In genomic region chr16:84014570-84015327, GRCh38 we compare ENCODE assay signal across 28 cellular contexts. TPM values are rescaled to one million over a fixed set of nuclear protein-coding genes. Genes with fewer than 3 reads are reported as not detected.
A peak's percentile ranks its signal among the peaks of the same experiment; 100 is the strongest.
DNase-seq lines count a peak whose midpoint lies in the region; ATAC-seq, FAIRE-seq and TF ChIP-seq lines count a peak whose summit lies in the region.
"Had no signal": no experiment of that assay in that cellular context is flagged by ENCODE, and none has a peak within 500 bp of the region (broad histone marks: within the 10 kb centered on the region; RNA-seq: fewer than 3 reads in every experiment).

No MANE protein-coding gene starts in this region.

- H3K27me3 Mint-ChIP-seq in natural killer cell (ENCODE audit: low read depth in 2 of 2): no peaks in the 10 kb centered on the region
- H3K27me3 Mint-ChIP-seq in natural killer cell treated with Interleukin-12 subunit alpha and Interleukin-12 subunit beta and Interleukin-15 and Interleukin-18, amount 100 ng/mL, for 72 hours: no peaks in the 10 kb centered on the region
- H3K27me3 Mint-ChIP-seq in stimulated activated naive B cell treated with anti-CD40 and anti-IgM and Interleukin-4, amounts not matched to agents 10 μg/mL and 1 μg/mL and 100 μg/mL, for 72 hours: peaks cover 16 to 34% of the 10 kb centered on the region in 2 donors

- H4K20me1 ChIP-seq in Karpas-422 (ENCODE audit: insufficient read depth, low read depth, low read length): no peaks in the 10 kb centered on the region
- H4K20me1 ChIP-seq in H1 (replicated peaks in 1 of 2; ENCODE audit: control insufficient read depth in 1 of 2, insufficient read depth in 2 of 2, low read length in 2 of 2): no peaks in the 10 kb centered on the region

- TF ChIP-seq CTCF in natural killer cell (IDR thresholded peaks at IDR 0.05) (no peak), H1 (IDR thresholded peaks at IDR 0.05; ENCODE audit: control extremely low read depth in 1 of 3, insufficient read depth in 1 of 3, low read depth in 1 of 3, low read length in 3 of 3) (no peak), ovary (IDR thresholded peaks at IDR 0.05) (no peak), upper lobe of left lung (IDR thresholded peaks at IDR 0.05) (no peak)

- POLR2A ChIA-PET in H1 (lab: Charles Lee; ENCODE audit: partially characterized antibody): interaction anchor here (1.2 to 1.6 kb wide), 3 partner anchors 19 to 61 kb away, joined by 3 to 4 read pairs (median 3); no protein-coding TSS in a partner anchor

- 0 out of 2 replicates have a peak overlapping the region, but pooled peaks have one; percentile 38 for H3K18ac ChIP-seq in H1 (ENCODE audit: extremely low read depth, low read length)

- H2BK12ac ChIP-seq in H1 (ENCODE audit: low read depth, low read length): no peak overlapping the region

- H3K4me3 ChIP-seq in Karpas-422 (ENCODE audit: low read length): no peak overlapping the region
- peak overlapping the region in 1 of 4 experiments; percentile 26; a peak in 1 of 8 replicates for H3K4me3 ChIP-seq in H1 (ENCODE audit: extremely low read depth in 1 of 4, insufficient read depth in 2 of 4, low read depth in 3 of 4, low read length in 4 of 4)
- no peak overlapping the region for H3K4me3 ChIP-seq in ovary
- no peak overlapping the region for H3K4me3 ChIP-seq in upper lobe of left lung
- H3K4me3 ChIP-seq: ascending aorta had no signal

- H3K9ac ChIP-seq in Karpas-422 (ENCODE audit: low read length) (no peak overlapping the region), H1 (replicated peaks in 1 of 4; ENCODE audit: extremely low read depth in 1 of 4, low read depth in 3 of 4, low read length in 3 of 4) (no peak overlapping the region)

- no peak for FAIRE-seq in H1 (lab: Jason Lieb, UNC)
- FAIRE-seq: A204.1, HTR-8/SVneo had no signal

- DNase-seq in natural killer cell (no peak), Karpas-422 (no peak), H1 (ENCODE audit: low read depth in 1 of 2, low spot score in 2 of 2) (no peak), ovary (no peak), upper lobe of left lung (no peak)
- no peak for DNase-seq in natural killer cell treated with Interleukin-12 subunit alpha and Interleukin-12 subunit beta and Interleukin-15 and Interleukin-18, amount 100 ng/mL, for 72 hours (ENCODE audit: low spot score)
- no peak for DNase-seq in stimulated activated naive B cell treated with anti-CD40 and anti-IgM and Interleukin-4, amounts not matched to agents 10 μg/mL and 1 μg/mL and 100 μg/mL, for 72 hours
- no peak for DNase-seq in activated CD4-positive, alpha-beta T cell treated with anti-CD3 and anti-CD28 coated beads, Interleukin-2, amount 50 U/mL, for 48 hours
- DNase-seq: AML-193, cortex of kidney, NCI-H510A treated with DMSO at 0.1 percent for 48 hours had no signal

- no peak overlapping the region for H3K23ac ChIP-seq in H1 (ENCODE audit: insufficient read length)

- no peak overlapping the region for H4K91ac ChIP-seq in H1 (replicated peaks; ENCODE audit: insufficient read length, low read length)

- no peak for TF ChIP-seq POLR2A in H1 (IDR thresholded peaks at IDR 0.05; ENCODE audit: control extremely low read depth in 1 of 2, low read depth in 2 of 2, low read length in 2 of 2)
- TF ChIP-seq POLR2A in ovary (IDR thresholded peaks at IDR 0.05): no peak
- no peak for TF ChIP-seq POLR2A in upper lobe of left lung (IDR thresholded peaks at IDR 0.05)

- H4K5ac ChIP-seq in H1 (ENCODE audit: insufficient read length, low read depth, low read length): no peak overlapping the region

- H3K36me3 Mint-ChIP-seq in natural killer cell: no peaks in the 10 kb centered on the region
- no peaks in the 10 kb centered on the region for H3K36me3 Mint-ChIP-seq in natural killer cell treated with Interleukin-12 subunit alpha and Interleukin-12 subunit beta and Interleukin-15 and Interleukin-18, amount 100 ng/mL, for 72 hours
- H3K36me3 Mint-ChIP-seq in stimulated activated naive B cell treated with anti-CD40 and anti-IgM and Interleukin-4, amounts not matched to agents 10 μg/mL and 1 μg/mL and 100 μg/mL, for 72 hours: no peaks in the 10 kb centered on the region
- H3K36me3 Mint-ChIP-seq: CD8-positive, alpha-beta T cell; mesothelial cell of epicardium; naive thymus-derived CD4-positive, alpha-beta T cell had no signal

- WGBS in H1 (ENCODE audit: extremely low coverage in 1 of 2, insufficient coverage in 1 of 2, insufficient read length in 1 of 2, insufficient replicate concordance in 2 of 2, low coverage in 1 of 2, low lambda C conversion rate in 2 of 2, missing lambda C conversion rate in 1 of 2), 2 experiments: 82% methylated on average over 14 of the region's 14 CpGs; no CpG with 5 or more reads in 1 of the 2 experiments
- 68 to 72% (median 70%) methylated on average over 14 of the region's 14 CpGs for WGBS in ovary, 3 donors
- 67 to 79% methylated on average over 14 of the region's 14 CpGs for WGBS in upper lobe of left lung, 2 donors

- H2BK15ac ChIP-seq in H1 (ENCODE audit: low read length): 0 out of 2 replicates have a peak overlapping the region, but pooled peaks have one; percentile 40

- H3K27me3 ChIP-seq in Karpas-422 (ENCODE audit: low read length) (no peaks in the 10 kb centered on the region), H1 (replicated peaks in 1 of 4; ENCODE audit: control insufficient read depth in 3 of 4, extremely low read depth in 1 of 4, insufficient read depth in 3 of 4, low read length in 3 of 4) (no peaks in the 10 kb centered on the region), ovary (no peaks in the 10 kb centered on the region), upper lobe of left lung (no peaks in the 10 kb centered on the region)
- H3K27me3 ChIP-seq: ascending aorta had no signal

- no peaks in the 10 kb centered on the region for H3K9me2 ChIP-seq in Karpas-422 (replicated peaks; ENCODE audit: insufficient read depth, low read length)

- no peak for TF ChIP-seq EP300 in H1 (IDR thresholded peaks at IDR 0.05; ENCODE audit: borderline replicate concordance in 1 of 2, low read depth in 2 of 2, low read length in 2 of 2)
- no peak for TF ChIP-seq EP300 in ovary (IDR thresholded peaks at IDR 0.05)
- no peak for TF ChIP-seq EP300 in upper lobe of left lung (IDR thresholded peaks at IDR 0.05)

- H3K9me3 Mint-ChIP-seq in natural killer cell: no peaks in the 10 kb centered on the region
- H3K9me3 Mint-ChIP-seq in natural killer cell treated with Interleukin-12 subunit alpha and Interleukin-12 subunit beta and Interleukin-15 and Interleukin-18, amount 100 ng/mL, for 72 hours: peaks cover 3% of the 10 kb centered on the region
- peaks cover 4 to 16% of the 10 kb centered on the region in 2 donors for H3K9me3 Mint-ChIP-seq in stimulated activated naive B cell treated with anti-CD40 and anti-IgM and Interleukin-4, amounts not matched to agents 10 μg/mL and 1 μg/mL and 100 μg/mL, for 72 hours
- H3K9me3 Mint-ChIP-seq: activated T-helper 2 cell treated with anti-CD3 and anti-CD28 coated beads, Interferon-gamma antibody, Interleukin-2, Interleukin-4, amounts not matched to agents 10 μg/mL and 5 μg/mL and 100 μg/mL, durations not matched to agents 14 hours and 24 hours and 36 hours; CD8-positive, alpha-beta T cell had no signal

- H4K8ac ChIP-seq in H1 (ENCODE audit: extremely low read depth, insufficient read depth, low read length): peak overlapping the region; percentile 45; the same call in 1 of the 2 replicates

- no peaks in the 10 kb centered on the region for H3K23me2 ChIP-seq in H1 (ENCODE audit: low read depth, low read length)

- ATAC-seq in natural killer cell (no peak), upper lobe of left lung (ENCODE audit: low FRiP score in 2 of 2) (no peak)
- ATAC-seq in natural killer cell treated with Interleukin-12 subunit alpha and Interleukin-12 subunit beta and Interleukin-15 and Interleukin-18, amount 100 ng/mL, for 72 hours: no peak
- ATAC-seq in stimulated activated naive B cell treated with anti-CD40 and anti-IgM and Interleukin-4, amounts not matched to agents 10 μg/mL and 1 μg/mL and 100 μg/mL, for 72 hours (replicated peaks): no peak

- H2BK120ac ChIP-seq in H1 (replicated peaks; ENCODE audit: low read depth, low read length): no peak overlapping the region

- intact Hi-C loops in natural killer cell (cut with micrococcal nuclease) (no loop called here), ovary (cut with DNase I) (no loop called here)

- H3K9me3 ChIP-seq in Karpas-422 (ENCODE audit: low read length) (no peaks in the 10 kb centered on the region), H1 (ENCODE audit: insufficient read depth in 2 of 2, low read depth in 1 of 2, low read length in 1 of 2) (no peaks in the 10 kb centered on the region; a peak in 1 of 4 replicates), ovary (no peaks in the 10 kb centered on the region), upper lobe of left lung (peaks cover 0 to 7% (median 0%) of the 10 kb centered on the region in 4 donors)

- H3K79me2 ChIP-seq in Karpas-422 (ENCODE audit: low read length) (no peaks in the 10 kb centered on the region), H1 (ENCODE audit: control insufficient read depth in 1 of 2, insufficient read depth in 2 of 2, low read length in 2 of 2) (no peaks in the 10 kb centered on the region)

- H3K27ac ChIP-seq in Karpas-422 (ENCODE audit: low read length) (no peak overlapping the region), H1 (ENCODE audit: low read depth, low read length) (no peak overlapping the region), ovary (no peak overlapping the region), upper lobe of left lung (no peak overlapping the region)
- H3K27ac ChIP-seq: ascending aorta had no signal

- peaks cover 10% of the 10 kb centered on the region in 2 donors for H3K4me1 Mint-ChIP-seq in natural killer cell
- peaks cover 4 to 6% of the 10 kb centered on the region in 2 donors for H3K4me1 Mint-ChIP-seq in natural killer cell treated with Interleukin-12 subunit alpha and Interleukin-12 subunit beta and Interleukin-15 and Interleukin-18, amount 100 ng/mL, for 72 hours (ENCODE audit: low read depth in 2 of 2)
- peaks cover 8 to 12% of the 10 kb centered on the region in 2 donors for H3K4me1 Mint-ChIP-seq in stimulated activated naive B cell treated with anti-CD40 and anti-IgM and Interleukin-4, amounts not matched to agents 10 μg/mL and 1 μg/mL and 100 μg/mL, for 72 hours
- H3K4me1 Mint-ChIP-seq: mesothelial cell of epicardium had no signal

- no peak overlapping the region for H2BK5ac ChIP-seq in H1 (ENCODE audit: low read depth, low read length)

- H3K14ac ChIP-seq in H1 (ENCODE audit: insufficient read length): no peak overlapping the region

- no peak overlapping the region for H3K4ac ChIP-seq in H1 (replicated peaks; ENCODE audit: insufficient read length, low read depth, low read length)

- CTCF ChIA-PET in H1 (lab: Charles Lee; ENCODE audit: partially characterized antibody): interaction anchor here (0.6 to 2.8 kb wide), 13 partner anchors 8 to 61 kb away, joined by 3 to 12 read pairs (median 4); no protein-coding TSS in a partner anchor

- H3K79me1 ChIP-seq in H1 (ENCODE audit: low read depth, low read length): no peaks in the 10 kb centered on the region

- H2AFZ ChIP-seq in Karpas-422 (ENCODE audit: low read length) (no peak overlapping the region), H1 (ENCODE audit: low read length) (no peak overlapping the region)

- peak overlapping the region; percentile 9 for H3K4me3 Mint-ChIP-seq in natural killer cell
- no peak overlapping the region for H3K4me3 Mint-ChIP-seq in natural killer cell treated with Interleukin-12 subunit alpha and Interleukin-12 subunit beta and Interleukin-15 and Interleukin-18, amount 100 ng/mL, for 72 hours
- no peak overlapping the region for H3K4me3 Mint-ChIP-seq in stimulated activated naive B cell treated with anti-CD40 and anti-IgM and Interleukin-4, amounts not matched to agents 10 μg/mL and 1 μg/mL and 100 μg/mL, for 72 hours
- H3K4me3 Mint-ChIP-seq: activated CD8-positive, alpha-beta T cell treated with anti-CD3 and anti-CD28 coated beads for 36 hours; mesothelial cell of epicardium had no signal

- H3K4me2 ChIP-seq in Karpas-422 (ENCODE audit: low read depth, low read length, poor library complexity, severe bottlenecking) (peak overlapping the region; percentile 16), H1 (ENCODE audit: insufficient read depth in 1 of 2, low read depth in 2 of 2, low read length in 2 of 2) (peak overlapping the region in 1 of 2 experiments; percentile 32; a peak in 2 of 4 replicates)

- H3K4me1 ChIP-seq in Karpas-422 (ENCODE audit: low read length): peaks cover 6% of the 10 kb centered on the region; the same call in 1 of the 2 replicates
- H3K4me1 ChIP-seq in H1 (replicated peaks in 1 of 4; ENCODE audit: control insufficient read depth in 3 of 4, insufficient read depth in 4 of 4, low read length in 3 of 4): no peaks in the 10 kb centered on the region; a peak in 1 of 7 replicates
- no peaks in the 10 kb centered on the region for H3K4me1 ChIP-seq in ovary (ENCODE audit: insufficient read depth)
- peaks cover 0 to 8% (median 2%) of the 10 kb centered on the region in 4 donors for H3K4me1 ChIP-seq in upper lobe of left lung
- H3K4me1 ChIP-seq: ascending aorta had no signal

- no peaks in the 10 kb centered on the region for H3K36me3 ChIP-seq in Karpas-422 (ENCODE audit: insufficient read depth, low read length)
- H3K36me3 ChIP-seq in H1 (ENCODE audit: control insufficient read depth in 2 of 4, insufficient read depth in 4 of 4, low read length in 3 of 4): no peaks in the 10 kb centered on the region
- H3K36me3 ChIP-seq in ovary: no peaks in the 10 kb centered on the region
- H3K36me3 ChIP-seq in upper lobe of left lung: no peaks in the 10 kb centered on the region
- H3K36me3 ChIP-seq: ascending aorta had no signal

- H3K56ac ChIP-seq in H1 (replicated peaks; ENCODE audit: insufficient read length, low read depth, low read length): no peak overlapping the region

- no peak overlapping the region for H2AK5ac ChIP-seq in H1 (ENCODE audit: low read depth, low read length)

- H2BK20ac ChIP-seq in H1 (ENCODE audit: low read length): no peak overlapping the region

- no peak for TF ChIP-seq RAD21 in H1 (IDR thresholded peaks at IDR 0.05 in 1 of 2, conservative IDR thresholded peaks at IDR 0.05 in 1 of 2; ENCODE audit: low read depth in 2 of 2, low read length in 2 of 2)

- H3K27ac Mint-ChIP-seq in natural killer cell: no peak overlapping the region
- H3K27ac Mint-ChIP-seq in natural killer cell treated with Interleukin-12 subunit alpha and Interleukin-12 subunit beta and Interleukin-15 and Interleukin-18, amount 100 ng/mL, for 72 hours: no peak overlapping the region
- H3K27ac Mint-ChIP-seq in stimulated activated naive B cell treated with anti-CD40 and anti-IgM and Interleukin-4, amounts not matched to agents 10 μg/mL and 1 μg/mL and 100 μg/mL, for 72 hours: peak overlapping the region; percentile 63
- H3K27ac Mint-ChIP-seq: activated CD8-positive, alpha-beta T cell treated with anti-CD3 and anti-CD28 coated beads for 36 hours; activated T-helper 2 cell treated with anti-CD3 and anti-CD28 coated beads, Interferon-gamma antibody, Interleukin-2, Interleukin-4, amounts not matched to agents 10 μg/mL and 5 μg/mL and 100 μg/mL, durations not matched to agents 14 hours and 24 hours and 36 hours; CD8-positive, alpha-beta T cell; effector memory CD8-positive, alpha-beta T cell; mesothelial cell of epicardium had no signal

RNA-seq across cellular contexts. Expression of gene SLC38A8, which starts 27.8 kb away (rescaled TPM):
- total RNA-seq in natural killer cell: not detected
- total RNA-seq in natural killer cell treated with Interleukin-12 subunit alpha and Interleukin-12 subunit beta and Interleukin-15 and Interleukin-18, amount 100 ng/mL, for 72 hours: not detected
- not detected in 2 replicates for total RNA-seq in Karpas-422 (2014; rRNA removed; shearing (Covaris generic); ENCODE audit: low replicate concordance)
- not detected in 2 replicates for total RNA-seq in H1 (2021; fragmentation: NEBNext Ultra II Directional; extraction: Animal tissue kit (Norgen Biotek cat#: 25700))
- polyA plus RNA-seq in H1 (2011; rRNA removed): 0.08 TPM in 1 of 2 replicates, not detected in the other
- polyA plus RNA-seq in H1 (2011; cell fraction: cytosol; rRNA removed): not detected
- polyA plus RNA-seq in H1 (2011; cell fraction: nucleus; rRNA removed): not detected
- not detected in 4 replicates for polyA plus RNA-seq in H1 (2012, experiment 1 of 2)
- polyA plus RNA-seq in H1 (2012, experiment 2 of 2): not detected
- polyA plus RNA-seq in H1 (2013, experiment 1 of 2): not detected
- 0.15 TPM for polyA plus RNA-seq in H1 (2013, experiment 2 of 2)
- not detected in 2 replicates for polyA minus RNA-seq in H1 (2011; rRNA and poly(A)+ RNA removed)
- not detected for polyA minus RNA-seq in H1 (2011; cell fraction: cytosol; rRNA and poly(A)+ RNA removed)
- polyA minus RNA-seq in H1 (2011; cell fraction: nucleus; rRNA and poly(A)+ RNA removed): not detected
- under 1 TPM in 2 of 7 donors, not detected in 5; 0.62 to 0.66 TPM for total RNA-seq in ovary
- under 1 TPM in 1 of 2 donors, not detected in 1; 0.98 TPM for polyA plus RNA-seq in ovary
- not detected for total RNA-seq in upper lobe of left lung
- total RNA-seq: activated CD8-positive, alpha-beta T cell treated with anti-CD3 and anti-CD28 coated beads for 36 hours; activated naive CD4-positive, alpha-beta T cell treated with anti-CD3 and anti-CD28 coated beads, Interleukin-2, amount 50 U/mL, for 72 hours; activated T-helper 2 cell treated with anti-CD3 and anti-CD28 coated beads, Interferon-gamma antibody, Interleukin-2, Interleukin-4, amounts not matched to agents 10 μg/mL and 5 μg/mL and 100 μg/mL, durations not matched to agents 14 hours and 24 hours and 36 hours; ascending aorta; cardiac septum; CD8-positive, alpha-beta T cell; epithelial cell of proximal tubule; kidney epithelial cell; mesothelial cell of epicardium; naive thymus-derived CD4-positive, alpha-beta T cell; osteoblast; renal cortical epithelial cell; skeletal muscle tissue; T-helper 2 cell treated with Interferon-gamma antibody and Interleukin-4, amounts not matched to agents 100 ng/mL and 5 ng/mL, for 36 hours had no signal
- polyA plus RNA-seq: naive thymus-derived CD4-positive, alpha-beta T cell had no signal

RNA-seq across cellular contexts. Expression of gene NECAB2, which starts 46.7 kb away (rescaled TPM):
- total RNA-seq in natural killer cell (under 1 TPM in 1 of 3 donors, not detected in 2; 0.75 TPM), ovary (under 1 TPM in 3 of 7 donors, not detected in 4; 0.20 to 0.50 (median 0.37) TPM), upper lobe of left lung (1 to 10 TPM in 1 of 6 donors, under 1 TPM in 2, not detected in 3; 0.40 to 1.2 (median 0.44) TPM)
- not detected for total RNA-seq in natural killer cell treated with Interleukin-12 subunit alpha and Interleukin-12 subunit beta and Interleukin-15 and Interleukin-18, amount 100 ng/mL, for 72 hours
- not detected in 2 replicates for total RNA-seq in Karpas-422 (2014; rRNA removed; shearing (Covaris generic); ENCODE audit: low replicate concordance)
- 2.0 and 3.6 TPM in 2 replicates for total RNA-seq in H1 (2021; fragmentation: NEBNext Ultra II Directional; extraction: Animal tissue kit (Norgen Biotek cat#: 25700))
- polyA plus RNA-seq in H1 (2011; rRNA removed) (4.2 and 7.5 TPM in 2 replicates), ovary (1 to 10 TPM in 1 of 2 donors, under 1 TPM in 1; 0.65 to 1.6 TPM)
- 5.4 TPM for polyA plus RNA-seq in H1 (2011; cell fraction: cytosol; rRNA removed)
- 27.9 TPM for polyA plus RNA-seq in H1 (2011; cell fraction: nucleus; rRNA removed)
- polyA plus RNA-seq in H1 (2012, experiment 1 of 2): 3.8 to 7.5 TPM (median 5.9 TPM) in 4 replicates
- 2.7 TPM for polyA plus RNA-seq in H1 (2012, experiment 2 of 2)
- 3.8 TPM for polyA plus RNA-seq in H1 (2013, experiment 1 of 2)
- polyA plus RNA-seq in H1 (2013, experiment 2 of 2): 4.0 TPM
- polyA minus RNA-seq in H1 (2011; rRNA and poly(A)+ RNA removed): 2.3 and 3.2 TPM in 2 replicates
- 2.6 TPM for polyA minus RNA-seq in H1 (2011; cell fraction: cytosol; rRNA and poly(A)+ RNA removed)
- 4.1 TPM for polyA minus RNA-seq in H1 (2011; cell fraction: nucleus; rRNA and poly(A)+ RNA removed)
- total RNA-seq: activated CD8-positive, alpha-beta T cell treated with anti-CD3 and anti-CD28 coated beads for 36 hours; activated naive CD4-positive, alpha-beta T cell treated with anti-CD3 and anti-CD28 coated beads, Interleukin-2, amount 50 U/mL, for 72 hours; activated T-helper 2 cell treated with anti-CD3 and anti-CD28 coated beads, Interferon-gamma antibody, Interleukin-2, Interleukin-4, amounts not matched to agents 10 μg/mL and 5 μg/mL and 100 μg/mL, durations not matched to agents 14 hours and 24 hours and 36 hours; ascending aorta; CD8-positive, alpha-beta T cell; epithelial cell of proximal tubule; kidney epithelial cell; naive thymus-derived CD4-positive, alpha-beta T cell; renal cortical epithelial cell; skeletal muscle tissue; T-helper 2 cell treated with Interferon-gamma antibody and Interleukin-4, amounts not matched to agents 100 ng/mL and 5 ng/mL, for 36 hours had no signal
- polyA plus RNA-seq: naive thymus-derived CD4-positive, alpha-beta T cell had no signal
